Comparison of ENCODE assay signal across 14 cellular contexts in the genomic region with DNA sequence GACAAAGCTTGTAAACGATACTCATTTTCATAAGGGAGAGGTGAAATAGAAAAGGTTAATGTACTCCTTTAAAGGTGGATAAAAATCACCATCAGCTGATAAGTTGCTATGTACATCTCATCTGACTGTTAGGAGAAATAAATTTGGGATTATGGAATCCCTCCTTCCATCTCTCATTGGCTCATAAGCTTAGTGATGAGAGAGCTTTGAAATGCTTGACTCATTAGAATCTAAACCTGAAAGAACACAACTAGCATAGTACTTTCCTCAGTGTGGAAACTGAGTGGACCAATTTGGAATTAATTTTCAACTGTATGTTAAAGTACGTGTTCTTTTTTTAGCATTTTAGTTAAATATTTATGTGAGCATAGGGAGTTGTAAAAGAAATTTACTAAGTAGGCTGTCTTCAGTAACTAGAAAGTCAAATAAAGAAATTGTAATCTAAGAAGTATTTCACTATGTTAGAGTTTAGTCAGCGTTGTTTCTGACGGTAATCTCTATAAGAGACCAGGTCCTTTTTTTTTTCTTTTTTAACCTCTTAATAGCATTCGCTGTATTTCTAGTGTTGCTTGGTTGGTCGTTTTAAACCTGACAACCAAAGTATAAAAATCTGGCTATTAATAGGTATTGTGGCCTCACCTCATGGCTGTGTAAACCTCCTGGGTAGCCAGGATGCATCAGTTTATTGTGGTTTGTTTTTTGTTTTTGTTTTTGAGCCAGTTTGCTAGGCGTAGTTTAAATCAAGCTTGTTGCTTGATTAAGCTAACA. TPM values are rescaled to one million over a fixed set of nuclear protein-coding genes. Genes with fewer than 3 reads are reported as not detected.
A peak's percentile ranks its signal among the peaks of the same experiment; 100 is the strongest.
DNase-seq lines count a peak whose midpoint lies in the region; ATAC-seq and TF ChIP-seq lines count a peak whose summit lies in the region.
"Had no signal": no experiment of that assay in that cellular context is flagged by ENCODE, and none has a peak within 500 bp of the region (broad histone marks: within the 10 kb centered on the region; RNA-seq: fewer than 3 reads in every experiment).

No MANE protein-coding gene starts in this region.

- no peaks in the 10 kb centered on the region for H3K4me1 ChIP-seq in CD8-positive, alpha-beta memory T cell (ENCODE audit: insufficient read depth, low read length)
- H3K4me1 ChIP-seq in MM.1S (ENCODE audit: low read length) (peaks cover 14% of the 10 kb centered on the region; the same call in 1 of the 2 replicates), mammary epithelial cell (ENCODE audit: insufficient read depth, low read length) (peaks cover 15% of the 10 kb centered on the region), muscle layer of duodenum (ENCODE audit: control insufficient read depth in 1 of 2, insufficient read depth in 2 of 2, low read length in 2 of 2) (peaks cover 0 to 5% of the 10 kb centered on the region in 2 donors)
- H3K4me1 ChIP-seq: vagina had no signal

- POLR2A ChIA-PET in CD8-positive, alpha-beta memory T cell (lab: Charles Lee): interaction anchor here (0.9 kb wide), 1 partner anchor 34 kb away, joined by 3 read pairs; a partner anchor contains a TSS

- H3K4me3 ChIP-seq in CD8-positive, alpha-beta memory T cell (ENCODE audit: low read length): no peak overlapping the region
- H3K4me3 ChIP-seq in MM.1S (ENCODE audit: low read length) (0 out of 2 replicates have a peak overlapping the region, but pooled peaks have one; percentile 6), mammary epithelial cell (replicated peaks in 1 of 3; ENCODE audit: insufficient read depth in 1 of 3, low read depth in 2 of 3, low read length in 3 of 3) (no peak overlapping the region), muscle layer of duodenum (ENCODE audit: low read depth in 1 of 2, low read length in 2 of 2) (no peak overlapping the region)
- H3K4me3 ChIP-seq: vagina had no signal

- 83% methylated on average over 7 of the region's 7 CpGs for WGBS in mammary epithelial cell (ENCODE audit: low coverage, missing lambda C conversion rate)

- no peaks in the 10 kb centered on the region for H3K9me3 Mint-ChIP-seq in CD8-positive, alpha-beta memory T cell
- H3K9me3 Mint-ChIP-seq: H9 had no signal

- in situ Hi-C loops in mammary epithelial cell (cut with MboI; ENCODE audit: low sequenced_read_pairs in 2 of 2): no loop called here

- peak overlapping the region in 2 of 7 donors; percentile 33 to 41 for H3K4me3 Mint-ChIP-seq in CD8-positive, alpha-beta memory T cell
- H3K4me3 Mint-ChIP-seq: H9 had no signal

- intact Hi-C loops in mammary epithelial cell (cut with micrococcal nuclease): no loop called here

- H3K9me3 ChIP-seq in CD8-positive, alpha-beta memory T cell (ENCODE audit: low read length): no peaks in the 10 kb centered on the region
- no peaks in the 10 kb centered on the region for H3K9me3 ChIP-seq in MM.1S (replicated peaks; ENCODE audit: insufficient read depth, low read length)
- no peaks in the 10 kb centered on the region for H3K9me3 ChIP-seq in mammary epithelial cell (replicated peaks; ENCODE audit: insufficient read depth, low read length)
- no peaks in the 10 kb centered on the region for H3K9me3 ChIP-seq in muscle layer of duodenum (ENCODE audit: control insufficient read depth in 1 of 2, low read length in 2 of 2)
- H3K9me3 ChIP-seq: neutrophil, vagina had no signal

- H4K20me1 ChIP-seq in MM.1S (ENCODE audit: insufficient read depth, low read length) (no peaks in the 10 kb centered on the region), mammary epithelial cell (ENCODE audit: insufficient read depth, low read length) (no peaks in the 10 kb centered on the region)

- H3K9me2 ChIP-seq in MM.1S (replicated peaks; ENCODE audit: insufficient read depth, low read length): no peaks in the 10 kb centered on the region

- CTCF ChIA-PET in CD8-positive, alpha-beta memory T cell (lab: Charles Lee): interaction anchor here (2.1 kb wide), 1 partner anchor 34 kb away, joined by 6 read pairs; a partner anchor contains a TSS
- CTCF ChIA-PET in mammary epithelial cell (lab: Charles Lee; ENCODE audit: low non-redundant PET): interaction anchor here (0.6 kb wide), 1 partner anchor 35 kb away, joined by 6 read pairs; a partner anchor contains a TSS

- H3K9ac ChIP-seq in MM.1S (ENCODE audit: low read length): peak overlapping the region; percentile 24; the same call in 1 of the 2 replicates
- H3K9ac ChIP-seq in mammary epithelial cell (ENCODE audit: insufficient read depth, low read length): no peak overlapping the region

- H3K27ac Mint-ChIP-seq in CD8-positive, alpha-beta memory T cell: peak overlapping the region; percentile 12 to 87 (median 78)

- TSS peak; percentile 39 for BruUV-seq in mammary epithelial cell (replicated peaks; lab: Mats Ljungman, UMichigan)

- H3K36me3 ChIP-seq in CD8-positive, alpha-beta memory T cell (ENCODE audit: insufficient read depth, low read length): peaks cover 17% of the 10 kb centered on the region
- H3K36me3 ChIP-seq in MM.1S (replicated peaks; ENCODE audit: insufficient read depth, low read length) (peaks cover under 1% of the 10 kb centered on the region; the same call in 1 of the 2 replicates), mammary epithelial cell (ENCODE audit: insufficient read depth, low read length) (peaks cover 18% of the 10 kb centered on the region), muscle layer of duodenum (ENCODE audit: control insufficient read depth in 1 of 2, insufficient read depth in 2 of 2, low read length in 2 of 2) (peaks cover 47 to 51% of the 10 kb centered on the region in 2 donors)

- TF ChIP-seq CTCF in MM.1S (IDR thresholded peaks at IDR 0.05; ENCODE audit: low read length) (no peak), mammary epithelial cell (conservative IDR thresholded peaks at IDR 0.05 in 1 of 2, IDR thresholded peaks at IDR 0.05 in 1 of 2; ENCODE audit: extremely low read depth in 1 of 2, insufficient read depth in 1 of 2, low read depth in 1 of 2, low read length in 2 of 2) (no peak)

- no peak for DNase-seq in CD8-positive, alpha-beta memory T cell
- DNase-seq in MM.1S: no peak
- peak; percentile 17 for DNase-seq in mammary epithelial cell
- DNase-seq in left lobe of liver (ENCODE audit: low spot score): no peak
- no peak for DNase-seq in NCI-H2107 treated with DMSO at 0.1 percent for 48 hours (lab: John Stamatoyannopoulos, UW; ENCODE audit: unreplicated experiment)
- DNase-seq: activated CD4-positive, alpha-beta T cell treated with anti-CD3 and anti-CD28 coated beads for 4 hours; caudate nucleus; H9; NCI-H1694 had no signal

- H2AFZ ChIP-seq in MM.1S (ENCODE audit: low read length) (no peak overlapping the region), mammary epithelial cell (ENCODE audit: low read depth, low read length) (no peak overlapping the region)

- no peak overlapping the region for H3K27ac ChIP-seq in CD8-positive, alpha-beta memory T cell (ENCODE audit: low read depth, low read length)
- H3K27ac ChIP-seq in MM.1S (ENCODE audit: low read length) (peak overlapping the region; percentile 75; the same call in 1 of the 2 replicates), mammary epithelial cell (ENCODE audit: insufficient read depth, low read depth, low read length) (peak overlapping the region; percentile 56), muscle layer of duodenum (ENCODE audit: low read length) (peak overlapping the region; percentile 6)
- H3K27ac ChIP-seq: neutrophil, vagina had no signal

- H3K4me2 ChIP-seq in MM.1S (ENCODE audit: low read depth, low read length) (peak overlapping the region; percentile 52; the same call in 1 of the 2 replicates), mammary epithelial cell (ENCODE audit: insufficient read depth, low read depth, low read length) (peak overlapping the region; percentile 59)

- H3K79me2 ChIP-seq in MM.1S (ENCODE audit: low read length) (no peaks in the 10 kb centered on the region), mammary epithelial cell (ENCODE audit: insufficient read depth, low read length) (no peaks in the 10 kb centered on the region)

- H3F3A ChIP-seq in MM.1S (ENCODE audit: insufficient read depth, low read length): peaks cover 31% of the 10 kb centered on the region

- peaks cover 15 to 29% (median 20%) of the 10 kb centered on the region in 3 donors for H3K4me1 Mint-ChIP-seq in CD8-positive, alpha-beta memory T cell
- H3K4me1 Mint-ChIP-seq: H9 had no signal

- no peaks in the 10 kb centered on the region for H3K27me3 ChIP-seq in CD8-positive, alpha-beta memory T cell (ENCODE audit: insufficient read depth, low read length, poor library complexity, severe bottlenecking)
- H3K27me3 ChIP-seq in MM.1S (replicated peaks; ENCODE audit: insufficient read depth, low read length) (no peaks in the 10 kb centered on the region), mammary epithelial cell (ENCODE audit: insufficient read depth, low read length) (no peaks in the 10 kb centered on the region), muscle layer of duodenum (ENCODE audit: low read depth, low read length) (no peaks in the 10 kb centered on the region)
- H3K27me3 ChIP-seq: neutrophil, vagina had no signal

- dilution Hi-C loops in mammary epithelial cell (cut with HindIII; ENCODE audit: low sequenced_read_pairs): no loop called here

- H3K36me3 Mint-ChIP-seq in CD8-positive, alpha-beta memory T cell: peaks cover 17 to 82% (median 25%) of the 10 kb centered on the region in 3 donors

- ATAC-seq in GM21390 (IDR thresholded peaks at IDR 0.05; ENCODE audit: unreplicated experiment) (no peak), GM21619 (IDR thresholded peaks at IDR 0.05; ENCODE audit: unreplicated experiment) (no peak), left lobe of liver (no peak)

- H3K27me3 Mint-ChIP-seq in CD8-positive, alpha-beta memory T cell: no peaks in the 10 kb centered on the region

RNA-seq across cellular contexts. Expression of a gene that starts 34.4 kb away (rescaled TPM):
- 10 to 100 TPM; 20.0 to 23.2 TPM for total RNA-seq in CD8-positive, alpha-beta memory T cell
- 11.6 TPM for polyA plus RNA-seq in CD8-positive, alpha-beta memory T cell
- 10 to 100 TPM; 18.8 to 25.8 TPM for total RNA-seq in mammary epithelial cell
- 5.0 TPM for polyA plus RNA-seq in mammary epithelial cell
- polyA minus RNA-seq in mammary epithelial cell: 26.7 TPM
- total RNA-seq in left lobe of liver: 23.4 TPM
